In genomic region chr1:205430631-205431305, GRCh38 we compare ENCODE assay signal across 8 cellular contexts. TPM values are rescaled to one million over a fixed set of nuclear protein-coding genes. Genes with fewer than 3 reads are reported as not detected.
DNase-seq lines count a peak whose midpoint lies in the region; ATAC-seq, FAIRE-seq and TF ChIP-seq lines count a peak whose summit lies in the region.

No MANE protein-coding gene starts in this region.

- peaks cover 30% of the 10 kb centered on the region for H3K27me3 ChIP-seq in BJ (ENCODE audit: control insufficient read depth, insufficient read depth, low read length)
- H3K27me3 ChIP-seq in bronchial epithelial cell (ENCODE audit: control insufficient read depth, insufficient read depth, low read length) = peaks cover 4% of the 10 kb centered on the region

- H3K27ac Mint-ChIP-seq in WTC11 = no peak overlapping the region

- peaks cover 31% of the 10 kb centered on the region for H3K4me1 Mint-ChIP-seq in WTC11

- FAIRE-seq in bronchial epithelial cell (lab: Jason Lieb, UNC) = no peak

- peaks cover 82% of the 10 kb centered on the region for H3K27me3 Mint-ChIP-seq in WTC11 (ENCODE audit: low read depth)

- DNase-seq in BJ (ENCODE audit: low read depth) = no peak
- peak; percentile 40 for DNase-seq in HK-2 (ENCODE audit: unreplicated experiment)
- peak; percentile 81 for DNase-seq in WTC11 (ENCODE audit: low spot score)
- peak; percentile 38 for DNase-seq in bronchial epithelial cell (ENCODE audit: low read depth)
- peak; percentile 82 for DNase-seq in islet precursor cell
- peak; percentile 61 for DNase-seq in stimulated activated CD4-positive, alpha-beta T cell treated with anti-CD3 and anti-CD28 coated beads, Interleukin-12 subunit alpha, Interleukin-12 subunit beta, amount 100 ng/mL, for 4 hours

- H3K36me3 Mint-ChIP-seq in WTC11 = no peaks in the 10 kb centered on the region

- peak overlapping the region; percentile 32 for H3K4me3 ChIP-seq in BJ (ENCODE audit: low read depth, low read length)
- H3K4me3 ChIP-seq in bronchial epithelial cell (ENCODE audit: low read depth, low read length) = peak overlapping the region; percentile 34

- peak overlapping the region; percentile 83 for H3K4me3 Mint-ChIP-seq in WTC11

- H3K9me3 Mint-ChIP-seq in WTC11 = no peaks in the 10 kb centered on the region

- POLR2A ChIA-PET in BJ (lab: Charles Lee) = no interaction called here
- POLR2A ChIA-PET in WTC11 (lab: Charles Lee) = interaction anchor here (0.7 to 1.8 kb wide), 4 partner anchors 11 to 42 kb away, joined by 3 to 9 read pairs (median 4); no protein-coding TSS in a partner anchor

- ATAC-seq in WTC11 (peak; percentile 83), GM19328 (IDR thresholded peaks at IDR 0.05; ENCODE audit: unreplicated experiment) (no peak), GM21447 (IDR thresholded peaks at IDR 0.05; ENCODE audit: unreplicated experiment) (no peak)

- H3K36me3 ChIP-seq in BJ (ENCODE audit: control insufficient read depth, insufficient read depth, low read length) (no peaks in the 10 kb centered on the region), bronchial epithelial cell (ENCODE audit: control insufficient read depth, insufficient read depth, low read length) (no peaks in the 10 kb centered on the region)

- CTCF ChIA-PET in BJ (lab: Yijun Ruan, JAX) = interaction anchor here (0.6 to 4.1 kb wide), 21 partner anchors 8 to 1447 kb away, joined by 3 to 29 read pairs (median 5); partner anchors contain the start of genes KLHDC8A and LEMD1
- CTCF ChIA-PET in WTC11 (lab: Charles Lee) = interaction anchor here (0.5 to 7.2 kb wide), 82 partner anchors 10 to 369 kb away, joined by 3 to 121 read pairs (median 4); partner anchors contain the start of genes BLACAT1, CDK18, KLHDC8A and LEMD1

- peak; percentile 84 for TF ChIP-seq CTCF in BJ (IDR thresholded peaks at IDR 0.05; ENCODE audit: insufficient read depth, low read depth, low read length)
- TF ChIP-seq CTCF in WTC11 (IDR thresholded peaks at IDR 0.05) = peak; percentile 81
- peak; percentile 86 for TF ChIP-seq CTCF in bronchial epithelial cell (IDR thresholded peaks at IDR 0.05; ENCODE audit: insufficient read depth, low read length, severe bottlenecking)

TF ChIP-seq in WTC11, 78 proteins besides CTCF, POLR2A, EP300 and RAD21:
- TF ChIP-seq, protein P1, sequence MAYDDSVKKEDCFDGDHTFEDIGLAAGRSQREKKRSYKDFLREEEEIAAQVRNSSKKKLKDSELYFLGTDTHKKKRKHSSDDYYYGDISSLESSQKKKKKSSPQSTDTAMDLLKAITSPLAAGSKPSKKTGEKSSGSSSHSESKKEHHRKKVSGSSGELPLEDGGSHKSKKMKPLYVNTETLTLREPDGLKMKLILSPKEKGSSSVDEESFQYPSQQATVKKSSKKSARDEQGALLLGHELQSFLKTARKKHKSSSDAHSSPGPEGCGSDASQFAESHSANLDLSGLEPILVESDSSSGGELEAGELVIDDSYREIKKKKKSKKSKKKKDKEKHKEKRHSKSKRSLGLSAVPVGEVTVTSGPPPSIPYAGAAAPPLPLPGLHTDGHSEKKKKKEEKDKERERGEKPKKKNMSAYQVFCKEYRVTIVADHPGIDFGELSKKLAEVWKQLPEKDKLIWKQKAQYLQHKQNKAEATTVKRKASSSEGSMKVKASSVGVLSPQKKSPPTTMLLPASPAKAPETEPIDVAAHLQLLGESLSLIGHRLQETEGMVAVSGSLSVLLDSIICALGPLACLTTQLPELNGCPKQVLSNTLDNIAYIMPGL (CRISPR knock-in tag; IDR thresholded peaks at IDR 0.05) = peak; percentile 76; the same call in 1 of the 2 replicates
- TF ChIP-seq, protein P2, sequence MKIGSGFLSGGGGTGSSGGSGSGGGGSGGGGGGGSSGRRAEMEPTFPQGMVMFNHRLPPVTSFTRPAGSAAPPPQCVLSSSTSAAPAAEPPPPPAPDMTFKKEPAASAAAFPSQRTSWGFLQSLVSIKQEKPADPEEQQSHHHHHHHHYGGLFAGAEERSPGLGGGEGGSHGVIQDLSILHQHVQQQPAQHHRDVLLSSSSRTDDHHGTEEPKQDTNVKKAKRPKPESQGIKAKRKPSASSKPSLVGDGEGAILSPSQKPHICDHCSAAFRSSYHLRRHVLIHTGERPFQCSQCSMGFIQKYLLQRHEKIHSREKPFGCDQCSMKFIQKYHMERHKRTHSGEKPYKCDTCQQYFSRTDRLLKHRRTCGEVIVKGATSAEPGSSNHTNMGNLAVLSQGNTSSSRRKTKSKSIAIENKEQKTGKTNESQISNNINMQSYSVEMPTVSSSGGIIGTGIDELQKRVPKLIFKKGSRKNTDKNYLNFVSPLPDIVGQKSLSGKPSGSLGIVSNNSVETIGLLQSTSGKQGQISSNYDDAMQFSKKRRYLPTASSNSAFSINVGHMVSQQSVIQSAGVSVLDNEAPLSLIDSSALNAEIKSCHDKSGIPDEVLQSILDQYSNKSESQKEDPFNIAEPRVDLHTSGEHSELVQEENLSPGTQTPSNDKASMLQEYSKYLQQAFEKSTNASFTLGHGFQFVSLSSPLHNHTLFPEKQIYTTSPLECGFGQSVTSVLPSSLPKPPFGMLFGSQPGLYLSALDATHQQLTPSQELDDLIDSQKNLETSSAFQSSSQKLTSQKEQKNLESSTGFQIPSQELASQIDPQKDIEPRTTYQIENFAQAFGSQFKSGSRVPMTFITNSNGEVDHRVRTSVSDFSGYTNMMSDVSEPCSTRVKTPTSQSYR (CRISPR knock-in tag; IDR thresholded peaks at IDR 0.05) = 0 out of 2 replicates have a peak, but pooled peaks have one; percentile 30
- TF ChIP-seq CREM (CRISPR knock-in tag; IDR thresholded peaks at IDR 0.05) = no peak

RNA-seq across cellular contexts. Expression of gene LEMD1, which starts 8.9 kb away (rescaled TPM):
- polyA plus RNA-seq in BJ (2011; rRNA removed) = not detected in 2 replicates
- polyA minus RNA-seq in BJ (2011; rRNA and poly(A)+ RNA removed) = not detected in 2 replicates
- total RNA-seq in WTC11 (2021) = 14.7 to 26.3 TPM (median 15.3 TPM) in 3 replicates
- 2.1 and 3.1 TPM in 2 replicates for total RNA-seq in bronchial epithelial cell

RNA-seq across cellular contexts. Expression of gene BLACAT1, which starts 25.1 kb away (rescaled TPM):
- 0.02 TPM in 1 of 2 replicates, not detected in the other for polyA plus RNA-seq in BJ (2011; rRNA removed)
- polyA minus RNA-seq in BJ (2011; rRNA and poly(A)+ RNA removed) = not detected in 2 replicates
- total RNA-seq in WTC11 (2021) (5.2 to 9.8 TPM (median 5.3 TPM) in 3 replicates), bronchial epithelial cell (0.77 and 0.79 TPM in 2 replicates)
